In genomic region chr4:8732681-8733243, GRCh38 we compare ENCODE assay signal across 13 cellular contexts.
DNase-seq lines count a peak whose midpoint lies in the region; ATAC-seq and TF ChIP-seq lines count a peak whose summit lies in the region.
"Had no signal": no experiment of that assay in that cellular context is flagged by ENCODE, and none has a peak within 500 bp of the region (broad histone marks: within the 10 kb centered on the region; RNA-seq: fewer than 3 reads in every experiment).

No MANE protein-coding gene starts in this region.

- intact Hi-C loops in spleen (cut with DNase I; ENCODE audit: low total_unique reads): no loop called here

- H3K4me3 ChIP-seq in Peyer's patch (no peak overlapping the region), spleen (no peak overlapping the region)
- H3K4me3 ChIP-seq: A549 had no signal

- H3K9me3 ChIP-seq in Peyer's patch: no peaks in the 10 kb centered on the region
- peaks cover 0 to 24% (median 16%) of the 10 kb centered on the region in 8 donors for H3K9me3 ChIP-seq in spleen
- H3K9me3 ChIP-seq: A549, Caco-2 had no signal

- H3K4me1 ChIP-seq in Peyer's patch: no peaks in the 10 kb centered on the region
- no peaks in the 10 kb centered on the region for H3K4me1 ChIP-seq in spleen
- H3K4me1 ChIP-seq: A549, Caco-2 had no signal

- no peaks in the 10 kb centered on the region for H3K27me3 ChIP-seq in Peyer's patch
- H3K27me3 ChIP-seq in spleen (replicated peaks in 1 of 7): no peaks in the 10 kb centered on the region

- H3K27ac ChIP-seq in Peyer's patch (no peak overlapping the region), spleen (no peak overlapping the region)
- H3K27ac ChIP-seq: A549 had no signal

- TF ChIP-seq POLR2A in Peyer's patch (IDR thresholded peaks at IDR 0.05): no peak
- TF ChIP-seq POLR2A in spleen (IDR thresholded peaks at IDR 0.05): no peak

- 76 to 93% (median 92%) methylated on average over 3 to 5 of the region's 5 CpGs for WGBS in spleen, 5 donors

- no peak for TF ChIP-seq CTCF in Peyer's patch (IDR thresholded peaks at IDR 0.05)
- TF ChIP-seq CTCF in spleen (IDR thresholded peaks at IDR 0.05 in 8 of 11, conservative IDR thresholded peaks at IDR 0.05 in 3 of 11): no peak

- H3K36me3 ChIP-seq in Peyer's patch: no peaks in the 10 kb centered on the region
- H3K36me3 ChIP-seq in spleen: no peaks in the 10 kb centered on the region

- DNase-seq in GM03348 (ENCODE audit: low spot score) (peak; percentile 0), Peyer's patch (peak in 2 of 3 donors; percentile 27 to 30), islet precursor cell (peak; percentile 19), spleen (peak; percentile 43)
- DNase-seq: Caco-2; CD8-positive, alpha-beta memory T cell; GF-D8; IMR-90 had no signal

- ATAC-seq in HG03045 (IDR thresholded peaks at IDR 0.05; ENCODE audit: unreplicated experiment) (no peak), GM18861 (IDR thresholded peaks at IDR 0.05; ENCODE audit: unreplicated experiment) (no peak), HG03460 (IDR thresholded peaks at IDR 0.05; ENCODE audit: unreplicated experiment) (no peak)
- ATAC-seq: A549, HCT116 had no signal
